Comparison of ENCODE assay signal across 8 cellular contexts in genomic region chr12:1690578-1691122, GRCh38.
DNase-seq lines count a peak whose midpoint lies in the region; ATAC-seq lines count a peak whose summit lies in the region.

A gene with protein sequence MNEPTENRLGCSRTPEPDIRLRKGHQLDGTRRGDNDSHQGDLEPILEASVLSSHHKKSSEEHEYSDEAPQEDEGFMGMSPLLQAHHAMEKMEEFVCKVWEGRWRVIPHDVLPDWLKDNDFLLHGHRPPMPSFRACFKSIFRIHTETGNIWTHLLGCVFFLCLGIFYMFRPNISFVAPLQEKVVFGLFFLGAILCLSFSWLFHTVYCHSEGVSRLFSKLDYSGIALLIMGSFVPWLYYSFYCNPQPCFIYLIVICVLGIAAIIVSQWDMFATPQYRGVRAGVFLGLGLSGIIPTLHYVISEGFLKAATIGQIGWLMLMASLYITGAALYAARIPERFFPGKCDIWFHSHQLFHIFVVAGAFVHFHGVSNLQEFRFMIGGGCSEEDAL (plus strand): TSS chr12:1691070. CDS start chr12:1754344, 63,274 bp downstream.

- H3K9me3 Mint-ChIP-seq in central memory CD8-positive, alpha-beta T cell: no peaks in the 10 kb centered on the region

- H3K27ac Mint-ChIP-seq in central memory CD8-positive, alpha-beta T cell (ENCODE audit: low read depth): peak within 1 kb of the TSS; percentile 98

- H3K27me3 Mint-ChIP-seq in central memory CD8-positive, alpha-beta T cell: no peaks in the 10 kb centered on the region

- peak; percentile 99 for DNase-seq in AG20443 (ENCODE audit: low spot score)
- peak; percentile 97 for DNase-seq in NCI-H446 treated with DMSO at 0.1 percent for 48 hours (lab: John Stamatoyannopoulos, UW)
- peak; percentile 90 to 91 for DNase-seq in central memory CD8-positive, alpha-beta T cell (ENCODE audit: low spot score in 2 of 2)
- peak; percentile 99 for DNase-seq in islet precursor cell
- DNase-seq in stimulated activated CD4-positive, alpha-beta T cell treated with anti-CD3 and anti-CD28 coated beads, Interleukin-12 subunit alpha, Interleukin-12 subunit beta, amount 100 ng/mL, for 4 hours: peak; percentile 92

- peak within 1 kb of the TSS; percentile 92 for H3K4me3 Mint-ChIP-seq in central memory CD8-positive, alpha-beta T cell

- peaks cover 32% of the 10 kb centered on the region for H3K4me1 Mint-ChIP-seq in central memory CD8-positive, alpha-beta T cell

- ATAC-seq in GM19043 (IDR thresholded peaks at IDR 0.05; ENCODE audit: low read depth, unreplicated experiment) (peak; percentile 90), HG03354 (IDR thresholded peaks at IDR 0.05; ENCODE audit: poor library complexity, severe bottlenecking, unreplicated experiment) (peak; percentile 96)
- peak; percentile 99 to 100 for ATAC-seq in activated CD4-positive, CD25-positive, alpha-beta regulatory T cell treated with anti-CD3 and anti-CD28 coated beads, Interleukin-2, amount 50 U/mL, for 24 hours
- peak; percentile 99 for ATAC-seq in central memory CD8-positive, alpha-beta T cell (replicated peaks; ENCODE audit: extremely low read depth, poor library complexity, severe bottlenecking)

- H3K36me3 Mint-ChIP-seq in central memory CD8-positive, alpha-beta T cell (ENCODE audit: insufficient read depth): peaks cover 16% of the 10 kb centered on the region

Comparison
In these comparisons a context has a peak if more than half of its experiments do, and no peak if none do; other contexts are left out.
1. Peak in every context shown above with its lines: DNase-seq and ATAC-seq.